8 cellular contexts compared by ENCODE assay signal in genomic region chr1:207321045-207321789, GRCh38. TPM values are rescaled to one million over a fixed set of nuclear protein-coding genes. Genes with fewer than 3 reads are reported as not detected.
DNase-seq lines count a peak whose midpoint lies in the region; ATAC-seq, FAIRE-seq and TF ChIP-seq lines count a peak whose summit lies in the region.

A gene with protein sequence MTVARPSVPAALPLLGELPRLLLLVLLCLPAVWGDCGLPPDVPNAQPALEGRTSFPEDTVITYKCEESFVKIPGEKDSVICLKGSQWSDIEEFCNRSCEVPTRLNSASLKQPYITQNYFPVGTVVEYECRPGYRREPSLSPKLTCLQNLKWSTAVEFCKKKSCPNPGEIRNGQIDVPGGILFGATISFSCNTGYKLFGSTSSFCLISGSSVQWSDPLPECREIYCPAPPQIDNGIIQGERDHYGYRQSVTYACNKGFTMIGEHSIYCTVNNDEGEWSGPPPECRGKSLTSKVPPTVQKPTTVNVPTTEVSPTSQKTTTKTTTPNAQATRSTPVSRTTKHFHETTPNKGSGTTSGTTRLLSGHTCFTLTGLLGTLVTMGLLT (plus strand): TSS chr1:207321678. CDS start chr1:207321766, 88 bp downstream.

- peak; percentile 72 for DNase-seq in GM12892 (ENCODE audit: insufficient read length)
- DNase-seq in NCI-H1436 (lab: John Stamatoyannopoulos, UW) = peak; percentile 85
- DNase-seq in T-helper 2 cell = peak; percentile 96 to 100 (median 99)
- DNase-seq in anterior cingulate cortex (lab: John Stamatoyannopoulos, UW) = peak in 57 of 58 donors; percentile 31 to 90 (median 77)
- peak; percentile 95 for DNase-seq in left ventricle myocardium superior
- peak; percentile 95 to 98 for DNase-seq in psoas muscle
- DNase-seq in urothelium cell line (ENCODE audit: low spot score) = peak; percentile 90

- FAIRE-seq in GM12892 (lab: Jason Lieb, UNC) (peak; percentile 95), urothelium cell line (lab: Jason Lieb, UNC) (peak; percentile 92)

- 0 to 1% (median 1%) methylated on average over 48 to 53 of the region's 53 CpGs for WGBS in psoas muscle, 3 donors

- H3K4me3 ChIP-seq in psoas muscle = peak within 1 kb of the TSS; percentile 96

- H3K27me3 ChIP-seq in psoas muscle (ENCODE audit: insufficient read depth in 3 of 3, low read length in 2 of 3) = no peaks in the 10 kb centered on the region

- H3K27ac ChIP-seq in psoas muscle = peak within 1 kb of the TSS; percentile 98

- peak; percentile 30 for TF ChIP-seq CTCF in psoas muscle (IDR thresholded peaks at IDR 0.05)

- H3K36me3 ChIP-seq in psoas muscle (ENCODE audit: insufficient read depth in 1 of 2, low read depth in 1 of 2) = peaks cover 2 to 35% of the 10 kb centered on the region in 2 donors

- ATAC-seq in HG02798 (IDR thresholded peaks at IDR 0.05; ENCODE audit: poor library complexity, unreplicated experiment) (peak; percentile 93), left ventricle myocardium superior (peak; percentile 96), psoas muscle (peak; percentile 93 to 96 (median 94))

- no peaks in the 10 kb centered on the region for H3K9me3 ChIP-seq in psoas muscle

- intact Hi-C loops in left ventricle myocardium superior (cut with micrococcal nuclease) (no loop called here), psoas muscle (cut with DNase I) (no loop called here)

- TF ChIP-seq POLR2A in GM12892 (IDR thresholded peaks at IDR 0.05; ENCODE audit: low read depth, low read length) = peak; percentile 90

- H3K4me1 ChIP-seq in psoas muscle = peaks cover 46% of the 10 kb centered on the region

RNA-seq across cellular contexts. Expression of the gene that starts here (rescaled TPM):
- 20.9 TPM for polyA plus RNA-seq in GM12892 (2012; ENCODE audit: missing spikeins)
- total RNA-seq in left ventricle myocardium superior (72.7 TPM), psoas muscle (100 to 1,000 TPM in 2 of 4 donors, 10 to 100 TPM in 2; 44.2 to 108 (median 81.9) TPM)
- 100 to 1,000 TPM in 2 of 3 donors, 10 to 100 TPM in 1; 85.6 to 318 (median 121) TPM for polyA plus RNA-seq in psoas muscle

Comparison
In these comparisons a context has a peak if more than half of its experiments do, and no peak if none do; other contexts are left out.
1. Peak in every context shown above with its lines: DNase-seq, ATAC-seq, H3K4me3 ChIP-seq and H3K27ac ChIP-seq.